In genomic region chr9:95045751-95046150, GRCh38 we compare ENCODE assay signal across 16 cellular contexts.
DNase-seq lines count a peak whose midpoint lies in the region; ATAC-seq and TF ChIP-seq lines count a peak whose summit lies in the region.
"Had no signal": no experiment of that assay in that cellular context is flagged by ENCODE, and none has a peak within 500 bp of the region (broad histone marks: within the 10 kb centered on the region; RNA-seq: fewer than 3 reads in every experiment).

No MANE protein-coding gene starts in this region.

- intact Hi-C loops in stomach (cut with DNase I; ENCODE audit: low total_unique reads): no loop called here
- intact Hi-C loops in CD8-positive, alpha-beta T cell (cut with DNase I, micrococcal nuclease): no loop called here

- no peak for ATAC-seq in lung (ENCODE audit: insufficient read depth, low FRiP score)
- ATAC-seq in activated CD8-positive, alpha-beta memory T cell treated with anti-CD3 and anti-CD28 coated beads, Interleukin-2, amount 10 ng/mL, durations not matched to agents 7 days and 5 days: no peak
- ATAC-seq in CD8-positive, alpha-beta T cell: no peak
- ATAC-seq: activated naive CD8-positive, alpha-beta T cell treated with anti-CD3 and anti-CD28 coated beads, Interleukin-2, amount 50 U/mL, for 24 hours; HepG2; stimulated activated naive CD8-positive, alpha-beta T cell treated with anti-CD3 and anti-CD28 coated beads, Interleukin-15, Interleukin-2, amounts not matched to agents 100 U/mL and 50 U/mL, for 24 hours had no signal

- in situ Hi-C loops in G401 (cut with HindIII; ENCODE audit: low sequenced_read_pairs): no loop called here

- no peak for TF ChIP-seq EP300 in stomach (IDR thresholded peaks at IDR 0.05)

- TF ChIP-seq POLR2A in stomach (IDR thresholded peaks at IDR 0.05): no peak

- H3K9me3 Mint-ChIP-seq in chondrocyte (ENCODE audit: low read depth): no peaks in the 10 kb centered on the region
- no peaks in the 10 kb centered on the region for H3K9me3 Mint-ChIP-seq in activated CD8-positive, alpha-beta memory T cell treated with anti-CD3 and anti-CD28 coated beads, Interleukin-2, amount 10 ng/mL, durations not matched to agents 7 days and 5 days (ENCODE audit: low read depth)
- no peaks in the 10 kb centered on the region for H3K9me3 Mint-ChIP-seq in CD8-positive, alpha-beta T cell
- H3K9me3 Mint-ChIP-seq: activated naive CD8-positive, alpha-beta T cell treated with anti-CD3 and anti-CD28 coated beads, Interleukin-2, amount 50 U/mL, for 24 hours had no signal

- H3K27me3 ChIP-seq in H7 (ENCODE audit: control insufficient read depth, insufficient read depth, low read length): peaks cover 20% of the 10 kb centered on the region
- H3K27me3 ChIP-seq in lung (ENCODE audit: control insufficient read depth, insufficient read depth): no peaks in the 10 kb centered on the region
- no peaks in the 10 kb centered on the region for H3K27me3 ChIP-seq in stomach
- peaks cover 9% of the 10 kb centered on the region for H3K27me3 ChIP-seq in CD8-positive, alpha-beta T cell (ENCODE audit: insufficient read depth, low read length)

- no peak for TF ChIP-seq CTCF in chondrocyte (IDR thresholded peaks at IDR 0.05)
- no peak for TF ChIP-seq CTCF in lung (IDR thresholded peaks at IDR 0.05; ENCODE audit: control extremely low read depth, extremely low read depth)
- peak in 1 of 7 experiments; percentile 12 for TF ChIP-seq CTCF in stomach (IDR thresholded peaks at IDR 0.05)
- no peak for TF ChIP-seq CTCF in CD8-positive, alpha-beta T cell (IDR thresholded peaks at IDR 0.05)

- H3K27ac ChIP-seq in lung (ENCODE audit: low read depth in 1 of 2, low read length in 1 of 2) (peak overlapping the region; percentile 76 to 78), stomach (peak overlapping the region; percentile 48 to 93 (median 89))
- no peak overlapping the region for H3K27ac ChIP-seq in CD8-positive, alpha-beta T cell (ENCODE audit: low read depth, low read length)

- no peaks in the 10 kb centered on the region for H3K36me3 ChIP-seq in H7 (replicated peaks; ENCODE audit: control insufficient read depth, insufficient read depth, low read length)
- H3K36me3 ChIP-seq in lung (ENCODE audit: control insufficient read depth in 2 of 2, insufficient read depth in 2 of 2, low read length in 2 of 2): peaks cover 0 to 4% of the 10 kb centered on the region in 2 donors
- H3K36me3 ChIP-seq in stomach: peaks cover 0 to 12% (median 6%) of the 10 kb centered on the region in 4 donors
- H3K36me3 ChIP-seq in CD8-positive, alpha-beta T cell (ENCODE audit: insufficient read depth, low read length): no peaks in the 10 kb centered on the region

- peaks cover 16% of the 10 kb centered on the region for H3K36me3 Mint-ChIP-seq in chondrocyte (ENCODE audit: low read depth)
- H3K36me3 Mint-ChIP-seq in activated CD8-positive, alpha-beta memory T cell treated with anti-CD3 and anti-CD28 coated beads, Interleukin-2, amount 10 ng/mL, durations not matched to agents 7 days and 5 days: no peaks in the 10 kb centered on the region
- H3K36me3 Mint-ChIP-seq in CD8-positive, alpha-beta T cell: no peaks in the 10 kb centered on the region
- H3K36me3 Mint-ChIP-seq: CD4-positive, CD25-positive, alpha-beta regulatory T cell had no signal

- DNase-seq in H7 (peak; percentile 62), chondrocyte (ENCODE audit: low spot score) (no peak), lung (ENCODE audit: low spot score) (no peak), stomach (peak; percentile 60), NCI-H128 (lab: John Stamatoyannopoulos, UW; ENCODE audit: unreplicated experiment) (no peak), G401 (ENCODE audit: low spot score) (no peak)
- no peak for DNase-seq in activated CD8-positive, alpha-beta memory T cell treated with anti-CD3 and anti-CD28 coated beads, Interleukin-2, amount 10 ng/mL, durations not matched to agents 7 days and 5 days
- DNase-seq in CD8-positive, alpha-beta T cell: no peak
- DNase-seq: activated naive CD8-positive, alpha-beta T cell treated with anti-CD3 and anti-CD28 coated beads, Interleukin-2, amount 50 U/mL, for 24 hours; CD4-positive, CD25-positive, alpha-beta regulatory T cell; foreskin melanocyte; NCI-H1417; NCI-H82; stimulated activated CD4-positive, alpha-beta T cell treated with anti-CD3 and anti-CD28 coated beads, Interleukin-4, amount 100 ng/mL, for 24 hours; stimulated activated naive CD8-positive, alpha-beta T cell treated with anti-CD3 and anti-CD28 coated beads, Interleukin-15, Interleukin-2, amounts not matched to agents 100 U/mL and 50 U/mL, for 24 hours had no signal

- H3K4me1 ChIP-seq in lung (ENCODE audit: control insufficient read depth in 2 of 2, insufficient read depth in 2 of 2, low read length in 2 of 2): peaks cover 11 to 13% of the 10 kb centered on the region in 2 donors
- peaks cover 47 to 97% (median 71%) of the 10 kb centered on the region in 4 donors for H3K4me1 ChIP-seq in stomach
- H3K4me1 ChIP-seq in CD8-positive, alpha-beta T cell (ENCODE audit: insufficient read depth, low read length): peaks cover 7% of the 10 kb centered on the region

- no peak overlapping the region; the same call in 1 of the 2 replicates for H3K4me3 ChIP-seq in H7 (ENCODE audit: insufficient read depth, low read depth, low read length)
- no peak overlapping the region for H3K4me3 ChIP-seq in lung
- peak overlapping the region; percentile 27 to 40 (median 31) for H3K4me3 ChIP-seq in stomach
- H3K4me3 ChIP-seq in CD8-positive, alpha-beta T cell (ENCODE audit: low read depth, low read length): no peak overlapping the region

- H3K4me1 Mint-ChIP-seq in chondrocyte (ENCODE audit: low read depth): peaks cover 69% of the 10 kb centered on the region
- peaks cover 9% of the 10 kb centered on the region for H3K4me1 Mint-ChIP-seq in activated CD8-positive, alpha-beta memory T cell treated with anti-CD3 and anti-CD28 coated beads, Interleukin-2, amount 10 ng/mL, durations not matched to agents 7 days and 5 days
- peaks cover 11% of the 10 kb centered on the region for H3K4me1 Mint-ChIP-seq in CD8-positive, alpha-beta T cell (ENCODE audit: low read depth)

- H3K27me3 Mint-ChIP-seq in chondrocyte (ENCODE audit: low read depth): no peaks in the 10 kb centered on the region
- H3K27me3 Mint-ChIP-seq in activated CD8-positive, alpha-beta memory T cell treated with anti-CD3 and anti-CD28 coated beads, Interleukin-2, amount 10 ng/mL, durations not matched to agents 7 days and 5 days: peaks cover 40% of the 10 kb centered on the region
- H3K27me3 Mint-ChIP-seq in CD8-positive, alpha-beta T cell (ENCODE audit: low read depth): peaks cover 25% of the 10 kb centered on the region

- no peak overlapping the region for H3K4me3 Mint-ChIP-seq in chondrocyte (ENCODE audit: unreplicated experiment)
- H3K4me3 Mint-ChIP-seq in activated CD8-positive, alpha-beta memory T cell treated with anti-CD3 and anti-CD28 coated beads, Interleukin-2, amount 10 ng/mL, durations not matched to agents 7 days and 5 days: no peak overlapping the region
- no peak overlapping the region for H3K4me3 Mint-ChIP-seq in CD8-positive, alpha-beta T cell
- H3K4me3 Mint-ChIP-seq: activated naive CD8-positive, alpha-beta T cell treated with anti-CD3 and anti-CD28 coated beads, Interleukin-2, amount 50 U/mL, for 24 hours; CD4-positive, CD25-positive, alpha-beta regulatory T cell had no signal

- peak overlapping the region; percentile 98 for H3K27ac Mint-ChIP-seq in chondrocyte (ENCODE audit: unreplicated experiment)
- H3K27ac Mint-ChIP-seq in activated CD8-positive, alpha-beta memory T cell treated with anti-CD3 and anti-CD28 coated beads, Interleukin-2, amount 10 ng/mL, durations not matched to agents 7 days and 5 days: no peak overlapping the region
- H3K27ac Mint-ChIP-seq in CD8-positive, alpha-beta T cell: no peak overlapping the region
- H3K27ac Mint-ChIP-seq: activated naive CD8-positive, alpha-beta T cell treated with anti-CD3 and anti-CD28 coated beads, Interleukin-2, amount 50 U/mL, for 24 hours; CD4-positive, CD25-positive, alpha-beta regulatory T cell had no signal

- H3K9me3 ChIP-seq in lung (ENCODE audit: control insufficient read depth in 2 of 2, insufficient read depth in 1 of 2, low read length in 1 of 2): peaks cover 0 to 3% of the 10 kb centered on the region in 2 donors
- no peaks in the 10 kb centered on the region for H3K9me3 ChIP-seq in stomach
- no peaks in the 10 kb centered on the region for H3K9me3 ChIP-seq in CD8-positive, alpha-beta T cell (ENCODE audit: low read length)

- POLR2A ChIA-PET in CD8-positive, alpha-beta T cell (lab: Charles Lee): no interaction called here

- CTCF ChIA-PET in activated CD8-positive, alpha-beta memory T cell treated with anti-CD3 and anti-CD28 coated beads, Interleukin-2, amount 10 ng/mL, durations not matched to agents 7 days and 5 days (lab: Charles Lee): no interaction called here
- CTCF ChIA-PET in CD8-positive, alpha-beta T cell (lab: Charles Lee): no interaction called here

- 75 to 85% methylated on average over 16 of the region's 16 CpGs for WGBS in lung, 2 donors
- WGBS in stomach, 5 donors: 28 to 48% (median 42%) methylated on average over 16 of the region's 16 CpGs

Comparison
In these comparisons a context has a peak if more than half of its experiments do, and no peak if none do; other contexts are left out.
1. DNase-seq: peak in H7 (single experiment) and stomach (single experiment); none in chondrocyte (single experiment), lung (single experiment), NCI-H128 (single experiment), activated CD8-positive, alpha-beta memory T cell treated with anti-CD3 and anti-CD28 coated beads, Interleukin-2, amount 10 ng/mL, durations not matched to agents 7 days and 5 days (single experiment), G401 (single experiment) and CD8-positive, alpha-beta T cell (0 of 7).
2. H3K4me3 ChIP-seq: peak in stomach (4 of 4); none in H7 (single experiment), lung (single experiment) and CD8-positive, alpha-beta T cell (single experiment).